In genomic region chr15:28955160-28955502, GRCh38 we compare ENCODE assay signal across 8 cellular contexts.
A peak's percentile ranks its signal among the peaks of the same experiment; 100 is the strongest.
DNase-seq lines count a peak whose midpoint lies in the region; ATAC-seq and TF ChIP-seq lines count a peak whose summit lies in the region.

No MANE protein-coding gene starts in this region.

- no peaks in the 10 kb centered on the region for H3K9me3 Mint-ChIP-seq in immature natural killer cell

- no CpG with 5 or more reads among the region's 4 CpGs for WGBS in mesendoderm (ENCODE audit: extremely low coverage, insufficient coverage, low lambda C conversion rate)
- no CpG with 5 or more reads among the region's 4 CpGs for WGBS in neuronal stem cell (ENCODE audit: extremely low coverage in 2 of 2, insufficient read length in 2 of 2, insufficient replicate concordance in 1 of 2), 2 donors

- H3K79me1 ChIP-seq in mesendoderm (ENCODE audit: low read length) (no peaks in the 10 kb centered on the region), neuronal stem cell (ENCODE audit: low read depth, low read length) (peaks cover 8% of the 10 kb centered on the region)

- H3K23ac ChIP-seq in mesendoderm (ENCODE audit: low read length) (no peak overlapping the region), neuronal stem cell (ENCODE audit: low read depth, low read length, poor library complexity) (no peak overlapping the region)

- peaks cover 75 to 87% of the 10 kb centered on the region in 2 donors for H3K4me1 Mint-ChIP-seq in immature natural killer cell

- peak overlapping the region; percentile 94 to 98 (median 96) for H3K27ac Mint-ChIP-seq in immature natural killer cell

- H2BK12ac ChIP-seq in neuronal stem cell (ENCODE audit: low read length): no peak overlapping the region

- intact Hi-C loops in left ventricle myocardium inferior (cut with micrococcal nuclease): no loop called here

- no peak overlapping the region for H3K14ac ChIP-seq in neuronal stem cell (ENCODE audit: low read length)

- no peak for TF ChIP-seq CTCF in left ventricle myocardium inferior (IDR thresholded peaks at IDR 0.05; ENCODE audit: borderline replicate concordance)

- H3K4me2 ChIP-seq in mesendoderm (ENCODE audit: low read length) (no peak overlapping the region), neuronal stem cell (ENCODE audit: insufficient read depth, low read length, poor library complexity, severe bottlenecking) (no peak overlapping the region)

- H3K36me3 Mint-ChIP-seq in immature natural killer cell: no peaks in the 10 kb centered on the region

- no peak overlapping the region for H3K56ac ChIP-seq in mesendoderm (ENCODE audit: low read length)

- H3K36me3 ChIP-seq in SJSA1: no peaks in the 10 kb centered on the region
- no peaks in the 10 kb centered on the region for H3K36me3 ChIP-seq in mesendoderm (ENCODE audit: control insufficient read depth, insufficient read depth, low read length)
- peaks cover 0 to 2% of the 10 kb centered on the region in 2 donors for H3K36me3 ChIP-seq in neuronal stem cell (replicated peaks in 1 of 2; ENCODE audit: control insufficient read depth in 2 of 2, insufficient read depth in 2 of 2, low read length in 2 of 2)
- no peaks in the 10 kb centered on the region for H3K36me3 ChIP-seq in left ventricle myocardium inferior

- H3K27ac ChIP-seq in SJSA1 (peak overlapping the region; percentile 49), mesendoderm (ENCODE audit: low read depth, low read length) (no peak overlapping the region), neuronal stem cell (replicated peaks; ENCODE audit: low read length) (no peak overlapping the region), left ventricle myocardium inferior (replicated peaks) (no peak overlapping the region)

- H2BK15ac ChIP-seq in mesendoderm (replicated peaks; ENCODE audit: low read depth) (no peak overlapping the region), neuronal stem cell (ENCODE audit: low read length) (no peak overlapping the region)

- peak overlapping the region; percentile 78 to 91 (median 83) for H3K4me3 Mint-ChIP-seq in immature natural killer cell

- H4K91ac ChIP-seq in neuronal stem cell (ENCODE audit: low read depth, low read length, poor library complexity): no peak overlapping the region

- H4K5ac ChIP-seq in mesendoderm (ENCODE audit: low read length): no peak overlapping the region

- H3K27me3 Mint-ChIP-seq in immature natural killer cell (ENCODE audit: low read depth in 3 of 3): peaks cover 4 to 6% (median 6%) of the 10 kb centered on the region in 3 donors

- H2AK5ac ChIP-seq in mesendoderm (ENCODE audit: low read length) (no peak overlapping the region), neuronal stem cell (ENCODE audit: low read depth, low read length) (no peak overlapping the region)

- no peaks in the 10 kb centered on the region for H3K79me2 ChIP-seq in mesendoderm (ENCODE audit: control insufficient read depth, insufficient read depth, low read length)

- no peak overlapping the region for H3K4me3 ChIP-seq in SJSA1
- no peak overlapping the region for H3K4me3 ChIP-seq in mesendoderm (ENCODE audit: low read length)
- H3K4me3 ChIP-seq in neuronal stem cell (ENCODE audit: low read length in 2 of 2): no peak overlapping the region
- H3K4me3 ChIP-seq in left ventricle myocardium inferior: no peak overlapping the region

- H3K9ac ChIP-seq in mesendoderm (ENCODE audit: low read length) (no peak overlapping the region), neuronal stem cell (ENCODE audit: low read depth, low read length, poor library complexity) (no peak overlapping the region)

- H3K27me3 ChIP-seq in SJSA1 (replicated peaks) (no peaks in the 10 kb centered on the region), mesendoderm (ENCODE audit: insufficient read depth, low read length, poor library complexity) (no peaks in the 10 kb centered on the region), neuronal stem cell (ENCODE audit: control insufficient read depth in 3 of 3, insufficient read depth in 3 of 3, low read depth in 1 of 3, low read length in 3 of 3) (no peaks in the 10 kb centered on the region), left ventricle myocardium inferior (ENCODE audit: low read depth) (peaks cover 58% of the 10 kb centered on the region)

- H2BK120ac ChIP-seq in mesendoderm (ENCODE audit: low read depth, low read length) (no peak overlapping the region), neuronal stem cell (ENCODE audit: low read depth, low read length) (no peak overlapping the region)

- H4K8ac ChIP-seq in mesendoderm (ENCODE audit: low read depth, low read length): no peak overlapping the region
- H4K8ac ChIP-seq in neuronal stem cell (ENCODE audit: low read depth, low read length): no peak overlapping the region

- ATAC-seq in HG03103 (IDR thresholded peaks at IDR 0.05; ENCODE audit: low read depth, unreplicated experiment): peak; percentile 84

- H3K9me3 ChIP-seq in SJSA1 (replicated peaks): no peaks in the 10 kb centered on the region
- H3K9me3 ChIP-seq in neuronal stem cell (replicated peaks in 1 of 2; ENCODE audit: control insufficient read depth in 2 of 2, insufficient read depth in 1 of 2, low read depth in 1 of 2, low read length in 2 of 2): peaks cover 4 to 8% of the 10 kb centered on the region in 2 donors
- H3K9me3 ChIP-seq in left ventricle myocardium inferior (replicated peaks): no peaks in the 10 kb centered on the region

- peak; percentile 82 for DNase-seq in Daoy (ENCODE audit: low read depth)
- DNase-seq in SJSA1 (ENCODE audit: low read depth in 1 of 2, low spot score in 2 of 2): peak; percentile 62 to 66
- DNase-seq in immature natural killer cell: peak; percentile 68 to 73 (median 72)
- DNase-seq in mesendoderm: no peak
- DNase-seq in neuronal stem cell (ENCODE audit: low spot score): no peak
- DNase-seq in left ventricle myocardium inferior: no peak
- DNase-seq in NCI-H2107 treated with DMSO at 0.1 percent for 48 hours (lab: John Stamatoyannopoulos, UW; ENCODE audit: unreplicated experiment): no peak

- H2AFZ ChIP-seq in neuronal stem cell (ENCODE audit: low read length): no peak overlapping the region

- no peak overlapping the region for H3K18ac ChIP-seq in mesendoderm (ENCODE audit: low read length)
- H3K18ac ChIP-seq in neuronal stem cell (ENCODE audit: low read length): no peak overlapping the region

- peaks cover 26% of the 10 kb centered on the region for H3K4me1 ChIP-seq in SJSA1 (replicated peaks)
- H3K4me1 ChIP-seq in mesendoderm (ENCODE audit: control insufficient read depth, low read depth, low read length): no peaks in the 10 kb centered on the region
- peaks cover 15 to 17% of the 10 kb centered on the region in 2 donors for H3K4me1 ChIP-seq in neuronal stem cell (ENCODE audit: control insufficient read depth in 2 of 2, insufficient read depth in 1 of 2, low read depth in 1 of 2, low read length in 2 of 2)
- no peaks in the 10 kb centered on the region for H3K4me1 ChIP-seq in left ventricle myocardium inferior

- H3K4ac ChIP-seq in mesendoderm (ENCODE audit: low read depth, low read length): no peak overlapping the region
- no peak overlapping the region for H3K4ac ChIP-seq in neuronal stem cell (ENCODE audit: low read length)

- H2BK5ac ChIP-seq in mesendoderm (ENCODE audit: low read length) (no peak overlapping the region), neuronal stem cell (ENCODE audit: low read length) (no peak overlapping the region)

Comparison
In these comparisons a context has a peak if more than half of its experiments do, and no peak if none do; other contexts are left out.
1. DNase-seq: peak in Daoy (single experiment), SJSA1 (2 of 2) and immature natural killer cell (3 of 3); none in mesendoderm (single experiment), neuronal stem cell (single experiment), left ventricle myocardium inferior (single experiment) and NCI-H2107 treated with DMSO at 0.1 percent for 48 hours (single experiment).